Comparison of ENCODE assay signal across 9 cellular contexts in genomic region chr2:126244937-126245336, GRCh38.
DNase-seq lines count a peak whose midpoint lies in the region; ATAC-seq, FAIRE-seq and TF ChIP-seq lines count a peak whose summit lies in the region.
"Had no signal": no experiment of that assay in that cellular context is flagged by ENCODE, and none has a peak within 500 bp of the region (broad histone marks: within the 10 kb centered on the region; RNA-seq: fewer than 3 reads in every experiment).

No MANE protein-coding gene starts in this region.

- ATAC-seq in HG03095 (IDR thresholded peaks at IDR 0.05; ENCODE audit: unreplicated experiment), result peak; percentile 76

- TF ChIP-seq CTCF in fibroblast of mammary gland (conservative IDR thresholded peaks at IDR 0.05; ENCODE audit: control insufficient read depth, insufficient read depth, low read depth, low read length), result no peak

- no peak for FAIRE-seq in RCC 7860 (lab: Jason Lieb, UNC)

- DNase-seq in NCI-H510A treated with DMSO at 0.1 percent for 48 hours (lab: John Stamatoyannopoulos, UW) (peak; percentile 33), NCI-H510A (lab: John Stamatoyannopoulos, UW) (no peak), SK-N-DZ (ENCODE audit: low spot score) (peak; percentile 32), fibroblast of mammary gland (ENCODE audit: low read depth) (peak; percentile 1), RCC 7860 (ENCODE audit: low spot score) (no peak), hepatic stellate cell (ENCODE audit: low spot score) (no peak)
- DNase-seq in stimulated activated CD4-positive, alpha-beta T cell treated with anti-CD3 and anti-CD28 coated beads, Interleukin-4, amount 100 ng/mL, for 1 hour, result peak; percentile 19

- H3K4me3 ChIP-seq in fibroblast of mammary gland (ENCODE audit: control insufficient read depth, low read depth, low read length), result no peak overlapping the region
- H3K4me3 ChIP-seq: BLaER1 treated with 17β-estradiol and CSF1 and Interleukin-3, amounts not matched to agents 10 nM and 100 nM had no signal

Comparison
In these comparisons a context has a peak if more than half of its experiments do, and no peak if none do; other contexts are left out.
1. DNase-seq: peak in NCI-H510A treated with DMSO at 0.1 percent for 48 hours (single experiment), SK-N-DZ (single experiment), fibroblast of mammary gland (single experiment) and stimulated activated CD4-positive, alpha-beta T cell treated with anti-CD3 and anti-CD28 coated beads, Interleukin-4, amount 100 ng/mL, for 1 hour (single experiment); none in NCI-H510A (single experiment), RCC 7860 (single experiment) and hepatic stellate cell (single experiment).